Comparison of ENCODE assay signal across 1 cellular context in the genomic region with DNA sequence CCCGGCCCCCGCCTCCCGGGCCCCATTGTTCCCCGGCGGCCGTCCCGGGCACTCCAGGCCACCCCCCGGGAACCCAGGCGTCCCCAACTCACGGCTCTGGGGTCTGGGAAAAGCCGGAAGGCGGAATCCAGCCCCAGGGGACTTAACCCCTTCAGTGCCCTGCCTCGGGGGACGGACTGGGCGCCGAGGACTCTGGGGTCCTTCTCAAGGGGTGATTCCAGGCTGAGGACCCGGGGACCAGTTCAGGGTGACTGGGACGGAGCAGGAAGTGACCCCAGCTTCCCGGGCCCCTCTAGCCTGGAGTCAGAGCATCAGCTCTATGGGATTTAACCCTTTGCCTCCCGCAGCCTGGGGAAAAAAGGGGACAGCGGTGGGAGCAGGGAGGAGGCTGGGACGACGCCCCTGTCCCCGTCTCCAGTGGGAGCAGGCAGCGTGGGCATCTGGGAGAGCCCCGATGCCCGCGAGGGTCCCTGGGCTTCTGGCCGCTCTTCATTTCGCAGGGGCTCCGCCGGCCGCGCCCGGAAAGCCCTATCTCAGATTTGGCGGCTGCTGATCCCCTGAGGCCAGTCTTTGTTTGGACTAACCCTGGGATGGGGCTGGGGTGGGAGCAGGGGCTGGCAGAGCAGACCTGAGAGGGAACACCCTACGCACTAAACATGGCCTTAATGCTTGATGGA.
A peak's percentile ranks its signal among the peaks of the same experiment; 100 is the strongest.
TF ChIP-seq lines count a peak whose summit lies in the region.

Gene ZNF629 (minus strand): TSS at position 270 of the 677 bp plus-strand sequence. CDS start 2,723 bp downstream, outside the sequence.

TF ChIP-seq in HepG2, 621 proteins besides CTCF, POLR2A, EP300 and RAD21 (continued from another document and continues in another):
- TF ChIP-seq KIAA2018 (CRISPR knock-in tag; IDR thresholded peaks at IDR 0.05; ENCODE audit: borderline replicate concordance), result 0 out of 2 replicates have a peak, but pooled peaks have one; percentile 35
- peak; percentile 48; the same call in 1 of the 2 replicates for TF ChIP-seq MEIS2 (CRISPR knock-in tag; IDR thresholded peaks at IDR 0.05)
- TF ChIP-seq PAX8 (CRISPR knock-in tag; IDR thresholded peaks at IDR 0.05; ENCODE audit: borderline replicate concordance), result peak; percentile 51; the same call in 1 of the 2 replicates
- TF ChIP-seq ZIK1 (CRISPR knock-in tag; IDR thresholded peaks at IDR 0.05; ENCODE audit: borderline replicate concordance, low read depth), result no peak; the same call in 1 of the 2 replicates
- TF ChIP-seq ZNF737 (CRISPR knock-in tag; IDR thresholded peaks at IDR 0.05; ENCODE audit: borderline replicate concordance), result no peak
- 0 out of 2 replicates have a peak, but pooled peaks have one; percentile 29 for TF ChIP-seq ZNF629 (CRISPR knock-in tag; conservative IDR thresholded peaks at IDR 0.05)
- TF ChIP-seq, protein P1, sequence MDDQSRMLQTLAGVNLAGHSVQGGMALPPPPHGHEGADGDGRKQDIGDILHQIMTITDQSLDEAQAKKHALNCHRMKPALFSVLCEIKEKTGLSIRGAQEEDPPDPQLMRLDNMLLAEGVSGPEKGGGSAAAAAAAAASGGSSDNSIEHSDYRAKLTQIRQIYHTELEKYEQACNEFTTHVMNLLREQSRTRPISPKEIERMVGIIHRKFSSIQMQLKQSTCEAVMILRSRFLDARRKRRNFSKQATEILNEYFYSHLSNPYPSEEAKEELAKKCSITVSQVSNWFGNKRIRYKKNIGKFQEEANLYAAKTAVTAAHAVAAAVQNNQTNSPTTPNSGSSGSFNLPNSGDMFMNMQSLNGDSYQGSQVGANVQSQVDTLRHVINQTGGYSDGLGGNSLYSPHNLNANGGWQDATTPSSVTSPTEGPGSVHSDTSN (CRISPR knock-in tag; IDR thresholded peaks at IDR 0.05; ENCODE audit: borderline replicate concordance), result no peak
- peak; percentile 91 for TF ChIP-seq ZNF296 (CRISPR knock-in tag; conservative IDR thresholded peaks at IDR 0.05)
- peak; percentile 75; the same call in 1 of the 2 replicates for TF ChIP-seq ZNF558 (CRISPR knock-in tag; IDR thresholded peaks at IDR 0.05; ENCODE audit: borderline replicate concordance)
- peak; percentile 69 for TF ChIP-seq RBFOX2 (IDR thresholded peaks at IDR 0.05; ENCODE audit: low read depth, low read length)
- peak; percentile 76; the same call in 1 of the 2 replicates for TF ChIP-seq ZNF280B (CRISPR knock-in tag; IDR thresholded peaks at IDR 0.05; ENCODE audit: borderline replicate concordance)
- TF ChIP-seq ATM (IDR thresholded peaks at IDR 0.05; ENCODE audit: borderline replicate concordance), result no peak
- TF ChIP-seq, protein P2, sequence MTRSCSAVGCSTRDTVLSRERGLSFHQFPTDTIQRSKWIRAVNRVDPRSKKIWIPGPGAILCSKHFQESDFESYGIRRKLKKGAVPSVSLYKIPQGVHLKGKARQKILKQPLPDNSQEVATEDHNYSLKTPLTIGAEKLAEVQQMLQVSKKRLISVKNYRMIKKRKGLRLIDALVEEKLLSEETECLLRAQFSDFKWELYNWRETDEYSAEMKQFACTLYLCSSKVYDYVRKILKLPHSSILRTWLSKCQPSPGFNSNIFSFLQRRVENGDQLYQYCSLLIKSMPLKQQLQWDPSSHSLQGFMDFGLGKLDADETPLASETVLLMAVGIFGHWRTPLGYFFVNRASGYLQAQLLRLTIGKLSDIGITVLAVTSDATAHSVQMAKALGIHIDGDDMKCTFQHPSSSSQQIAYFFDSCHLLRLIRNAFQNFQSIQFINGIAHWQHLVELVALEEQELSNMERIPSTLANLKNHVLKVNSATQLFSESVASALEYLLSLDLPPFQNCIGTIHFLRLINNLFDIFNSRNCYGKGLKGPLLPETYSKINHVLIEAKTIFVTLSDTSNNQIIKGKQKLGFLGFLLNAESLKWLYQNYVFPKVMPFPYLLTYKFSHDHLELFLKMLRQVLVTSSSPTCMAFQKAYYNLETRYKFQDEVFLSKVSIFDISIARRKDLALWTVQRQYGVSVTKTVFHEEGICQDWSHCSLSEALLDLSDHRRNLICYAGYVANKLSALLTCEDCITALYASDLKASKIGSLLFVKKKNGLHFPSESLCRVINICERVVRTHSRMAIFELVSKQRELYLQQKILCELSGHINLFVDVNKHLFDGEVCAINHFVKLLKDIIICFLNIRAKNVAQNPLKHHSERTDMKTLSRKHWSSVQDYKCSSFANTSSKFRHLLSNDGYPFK (CRISPR knock-in tag; IDR thresholded peaks at IDR 0.05; ENCODE audit: borderline replicate concordance), result peak; percentile 77; the same call in 1 of the 2 replicates
- TF ChIP-seq ZFX (CRISPR knock-in tag; IDR thresholded peaks at IDR 0.05; ENCODE audit: low read depth), result peak; percentile 67
- no peak for TF ChIP-seq ZFP36L2 (CRISPR knock-in tag; IDR thresholded peaks at IDR 0.05)
- no peak for TF ChIP-seq AKNA (CRISPR knock-in tag; IDR thresholded peaks at IDR 0.05; ENCODE audit: borderline replicate concordance)
- TF ChIP-seq ZFP41 (CRISPR knock-in tag; IDR thresholded peaks at IDR 0.05; ENCODE audit: borderline replicate concordance), result no peak; the same call in 1 of the 2 replicates
- TF ChIP-seq CC2D1A (CRISPR knock-in tag; IDR thresholded peaks at IDR 0.05), result no peak
- no peak for TF ChIP-seq SMAD9 (CRISPR knock-in tag; IDR thresholded peaks at IDR 0.05)
- TF ChIP-seq IKZF4 (CRISPR knock-in tag; IDR thresholded peaks at IDR 0.05; ENCODE audit: borderline replicate concordance, low read depth, not compliant biosample characterization), result peak; percentile 67
- TF ChIP-seq, protein P3, sequence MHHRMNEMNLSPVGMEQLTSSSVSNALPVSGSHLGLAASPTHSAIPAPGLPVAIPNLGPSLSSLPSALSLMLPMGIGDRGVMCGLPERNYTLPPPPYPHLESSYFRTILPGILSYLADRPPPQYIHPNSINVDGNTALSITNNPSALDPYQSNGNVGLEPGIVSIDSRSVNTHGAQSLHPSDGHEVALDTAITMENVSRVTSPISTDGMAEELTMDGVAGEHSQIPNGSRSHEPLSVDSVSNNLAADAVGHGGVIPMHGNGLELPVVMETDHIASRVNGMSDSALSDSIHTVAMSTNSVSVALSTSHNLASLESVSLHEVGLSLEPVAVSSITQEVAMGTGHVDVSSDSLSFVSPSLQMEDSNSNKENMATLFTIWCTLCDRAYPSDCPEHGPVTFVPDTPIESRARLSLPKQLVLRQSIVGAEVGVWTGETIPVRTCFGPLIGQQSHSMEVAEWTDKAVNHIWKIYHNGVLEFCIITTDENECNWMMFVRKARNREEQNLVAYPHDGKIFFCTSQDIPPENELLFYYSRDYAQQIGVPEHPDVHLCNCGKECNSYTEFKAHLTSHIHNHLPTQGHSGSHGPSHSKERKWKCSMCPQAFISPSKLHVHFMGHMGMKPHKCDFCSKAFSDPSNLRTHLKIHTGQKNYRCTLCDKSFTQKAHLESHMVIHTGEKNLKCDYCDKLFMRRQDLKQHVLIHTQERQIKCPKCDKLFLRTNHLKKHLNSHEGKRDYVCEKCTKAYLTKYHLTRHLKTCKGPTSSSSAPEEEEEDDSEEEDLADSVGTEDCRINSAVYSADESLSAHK (CRISPR knock-in tag; IDR thresholded peaks at IDR 0.05; ENCODE audit: borderline replicate concordance), result no peak; the same call in 1 of the 2 replicates
- no peak for TF ChIP-seq ZNF557 (CRISPR knock-in tag; IDR thresholded peaks at IDR 0.05)
- peak; percentile 61; the same call in 1 of the 2 replicates for TF ChIP-seq KLF12 (CRISPR knock-in tag; IDR thresholded peaks at IDR 0.05; ENCODE audit: borderline replicate concordance)
- TF ChIP-seq GPN1 (CRISPR knock-in tag; IDR thresholded peaks at IDR 0.05; ENCODE audit: borderline replicate concordance), result 0 out of 2 replicates have a peak, but pooled peaks have one; percentile 49
- TF ChIP-seq CREBL2 (CRISPR knock-in tag; IDR thresholded peaks at IDR 0.05; ENCODE audit: borderline replicate concordance), result no peak
